ENCODE assay signal across 16 cellular contexts in the genomic region with DNA sequence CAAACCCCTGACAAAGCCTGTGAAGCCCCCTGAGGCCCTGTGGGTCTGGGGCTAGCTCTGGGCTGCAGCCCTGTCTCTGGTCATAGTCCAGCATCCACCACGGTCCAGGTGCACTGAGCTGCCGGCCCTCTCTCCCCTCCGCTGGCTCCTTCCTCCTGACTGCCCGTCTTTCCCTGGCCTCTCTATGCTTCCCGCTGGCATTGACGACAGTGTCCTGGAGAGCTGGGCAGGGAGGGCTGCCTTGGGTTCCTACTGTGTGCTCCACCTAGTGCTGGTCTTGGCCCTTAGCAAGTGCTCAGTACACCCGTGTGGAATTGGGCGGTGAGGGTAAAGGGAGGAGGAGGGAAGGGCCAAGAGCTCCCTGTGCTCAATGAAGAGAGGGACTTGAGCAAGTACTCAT. TPM values are rescaled to one million over a fixed set of nuclear protein-coding genes. Genes with fewer than 3 reads are reported as not detected.
DNase-seq lines count a peak whose midpoint lies in the region; ATAC-seq, FAIRE-seq and TF ChIP-seq lines count a peak whose summit lies in the region.
"Had no signal": no experiment of that assay in that cellular context is flagged by ENCODE, and none has a peak within 500 bp of the region (broad histone marks: within the 10 kb centered on the region; RNA-seq: fewer than 3 reads in every experiment).

No MANE protein-coding gene starts in this region.

- H3K9me3 Mint-ChIP-seq in osteocyte (ENCODE audit: unreplicated experiment) = no peaks in the 10 kb centered on the region
- H3K9me3 Mint-ChIP-seq: stimulated activated naive CD8-positive, alpha-beta T cell treated with anti-CD3 and anti-CD28 coated beads, Interleukin-15, Interleukin-2, amounts not matched to agents 100 ng/mL and 50 ng/mL, for 24 hours had no signal

- TF ChIP-seq CTCF in 22Rv1 (IDR thresholded peaks at IDR 0.05) = no peak
- peak; percentile 3 for TF ChIP-seq CTCF in GM10248 (IDR thresholded peaks at IDR 0.05; ENCODE audit: control extremely low read depth, extremely low read depth, low read depth, missing control alignments)
- TF ChIP-seq CTCF in kidney (IDR thresholded peaks at IDR 0.05; ENCODE audit: borderline replicate concordance, extremely low read depth, insufficient read depth) = no peak
- no peak for TF ChIP-seq CTCF in osteocyte (IDR thresholded peaks at IDR 0.05)
- TF ChIP-seq CTCF in sigmoid colon (IDR thresholded peaks at IDR 0.05) = no peak

- peaks cover 16 to 17% of the 10 kb centered on the region in 2 donors for H3K4me1 ChIP-seq in kidney (ENCODE audit: control insufficient read depth in 1 of 2, insufficient read depth in 1 of 2, low read depth in 1 of 2, low read length in 2 of 2)
- peaks cover 0 to 27% (median 18%) of the 10 kb centered on the region in 4 donors for H3K4me1 ChIP-seq in sigmoid colon

- POLR2A ChIA-PET in GM10248 (lab: Yijun Ruan, JAX) = no interaction called here

- H3K9ac ChIP-seq in SK-N-MC (ENCODE audit: insufficient read length) (no peak overlapping the region), kidney (ENCODE audit: low read length in 2 of 2) (no peak overlapping the region)

- no peaks in the 10 kb centered on the region for H3K36me3 Mint-ChIP-seq in osteocyte (ENCODE audit: unreplicated experiment)

- TF ChIP-seq EP300 in sigmoid colon (IDR thresholded peaks at IDR 0.05) = no peak

- ATAC-seq in GM21737 (IDR thresholded peaks at IDR 0.05; ENCODE audit: unreplicated experiment) = no peak
- ATAC-seq: heart right ventricle had no signal

- WGBS in sigmoid colon, 2 donors = 84 to 86% methylated on average over 8 of the region's 8 CpGs

- FAIRE-seq in kidney (lab: Jason Lieb, UNC) = no peak
- FAIRE-seq: D721Med, GM18507 had no signal

- H3K36me3 ChIP-seq in SK-N-MC (ENCODE audit: insufficient read depth, low read length) (peaks cover 32% of the 10 kb centered on the region), kidney (ENCODE audit: control insufficient read depth in 1 of 2, insufficient read depth in 2 of 2, low read length in 2 of 2) (no peaks in the 10 kb centered on the region), sigmoid colon (no peaks in the 10 kb centered on the region)
- H3K36me3 ChIP-seq: heart right ventricle had no signal

- TF ChIP-seq POLR2A in sigmoid colon (IDR thresholded peaks at IDR 0.05) = no peak

- H3K4me3 ChIP-seq in SK-N-MC (no peak overlapping the region), kidney (ENCODE audit: low read length in 2 of 2) (no peak overlapping the region), sigmoid colon (no peak overlapping the region)
- H3K4me3 ChIP-seq: heart right ventricle had no signal

- CTCF ChIA-PET in GM10248 (lab: Yijun Ruan, JAX) = interaction anchor here (0.7 to 3.2 kb wide), 26 partner anchors 9 to 381 kb away, joined by 3 to 15 read pairs (median 4); a partner anchor contains a TSS

- H3K27me3 Mint-ChIP-seq in osteocyte (ENCODE audit: unreplicated experiment) = no peaks in the 10 kb centered on the region
- H3K27me3 Mint-ChIP-seq: stimulated activated naive CD8-positive, alpha-beta T cell treated with anti-CD3 and anti-CD28 coated beads, Interleukin-15, Interleukin-2, amounts not matched to agents 100 ng/mL and 50 ng/mL, for 24 hours had no signal

- DNase-seq in GM10248 (ENCODE audit: extremely low spot score) = no peak
- DNase-seq in SK-N-MC (ENCODE audit: low read depth, low spot score) = no peak
- DNase-seq in kidney = peak; percentile 49
- no peak for DNase-seq in osteocyte (ENCODE audit: extremely low spot score, unreplicated experiment)
- DNase-seq in sigmoid colon = no peak
- DNase-seq in NCI-H2081 (lab: John Stamatoyannopoulos, UW) = no peak
- DNase-seq: cortex of kidney, NCI-H146, NCI-H446 treated with DMSO at 0.1 percent for 48 hours had no signal

- no peak overlapping the region for H3K27ac Mint-ChIP-seq in osteocyte (ENCODE audit: unreplicated experiment)
- H3K27ac Mint-ChIP-seq: stimulated activated naive CD8-positive, alpha-beta T cell treated with anti-CD3 and anti-CD28 coated beads, Interleukin-15, Interleukin-2, amounts not matched to agents 100 ng/mL and 50 ng/mL, for 24 hours had no signal

- H3K27me3 ChIP-seq in sigmoid colon = no peaks in the 10 kb centered on the region
- H3K27me3 ChIP-seq: heart right ventricle had no signal

- H3K27ac ChIP-seq in 22Rv1 (0 out of 2 replicates have a peak overlapping the region, but pooled peaks have one; percentile 23), SK-N-MC (peak overlapping the region; percentile 87), kidney (ENCODE audit: low read depth in 2 of 2, low read length in 2 of 2) (no peak overlapping the region), sigmoid colon (no peak overlapping the region)
- H3K27ac ChIP-seq: VCaP had no signal

- H3K9me3 ChIP-seq in SK-N-MC (ENCODE audit: low read depth, low read length) = no peaks in the 10 kb centered on the region
- no peaks in the 10 kb centered on the region for H3K9me3 ChIP-seq in kidney (ENCODE audit: control insufficient read depth in 1 of 2, low read length in 2 of 2)
- H3K9me3 ChIP-seq in sigmoid colon = no peaks in the 10 kb centered on the region

- H3K4me3 Mint-ChIP-seq in osteocyte (ENCODE audit: unreplicated experiment) = no peak overlapping the region
- H3K4me3 Mint-ChIP-seq: stimulated activated naive CD8-positive, alpha-beta T cell treated with anti-CD3 and anti-CD28 coated beads, Interleukin-15, Interleukin-2, amounts not matched to agents 100 ng/mL and 50 ng/mL, for 24 hours had no signal

- intact Hi-C loops in kidney (cut with DNase I) (no loop called here), sigmoid colon (cut with DNase I) (loop anchor here (5.0 kb wide), 1 partner anchor 349 kb away; a partner anchor contains a TSS)

- H3K4me1 Mint-ChIP-seq in osteocyte (ENCODE audit: unreplicated experiment) = peaks cover 23% of the 10 kb centered on the region

RNA-seq across cellular contexts. Expression of a gene that starts 0.9 kb away (rescaled TPM):
- 2.6 TPM for total RNA-seq in kidney
- polyA plus RNA-seq in kidney (ENCODE audit: insufficient read depth, low read depth, low replicate concordance) = not detected
- total RNA-seq in osteocyte = 1.6 and 1.8 TPM in 2 replicates
- total RNA-seq in sigmoid colon = not detected
- polyA plus RNA-seq in sigmoid colon = 10 to 100 TPM in 2 of 3 donors, 1 to 10 TPM in 1; 1.2 to 11.1 (median 10.1) TPM
- total RNA-seq: heart right ventricle had no signal

Comparison
In these comparisons a context has a peak if more than half of its experiments do, and no peak if none do; other contexts are left out.
1. H3K27ac ChIP-seq: peak in 22Rv1 (single experiment) and SK-N-MC (single experiment); none in kidney (0 of 2) and sigmoid colon (0 of 4).